ENCODE assay signal across 8 cellular contexts in genomic region chr3:180989291-180990163, GRCh38. TPM values are rescaled to one million over a fixed set of nuclear protein-coding genes. Genes with fewer than 3 reads are reported as not detected.
A peak's percentile ranks its signal among the peaks of the same experiment; 100 is the strongest.
DNase-seq lines count a peak whose midpoint lies in the region; ATAC-seq and TF ChIP-seq lines count a peak whose summit lies in the region.

DNAJC19 (minus strand) TSS chr3:180989736; CDS start chr3:180989602, 134 bp downstream.

- no peaks in the 10 kb centered on the region for H4K20me1 ChIP-seq in PC-3 (ENCODE audit: low read length)

- TF ChIP-seq CTCF in PC-3 (conservative IDR thresholded peaks at IDR 0.05; ENCODE audit: low read depth, low read length) (no peak), mucosa of descending colon (IDR thresholded peaks at IDR 0.05) (no peak)

- H2AFZ ChIP-seq in PC-3 (ENCODE audit: low read length) = peak within 1 kb of the TSS; percentile 97

- peak; percentile 97 for ATAC-seq in GM21576 (IDR thresholded peaks at IDR 0.05; ENCODE audit: unreplicated experiment)
- ATAC-seq in PC-3 = peak; percentile 95
- ATAC-seq in mucosa of descending colon = peak; percentile 100

- CTCF ChIA-PET in PC-3 (lab: Charles Lee) = interaction anchor here (0.7 kb wide), 1 partner anchor 14 kb away, joined by 8 read pairs; no protein-coding TSS in a partner anchor

- TF ChIP-seq EP300 in Ishikawa (IDR thresholded peaks at IDR 0.05; ENCODE audit: borderline replicate concordance) = no peak

- intact Hi-C loops in PC-3 (cut with micrococcal nuclease) (loop anchor here (5.0 to 10.0 kb wide), 4 partner anchors 77 to 295 kb away; partner anchors contain the start of gene FXR1), mucosa of descending colon (cut with DNase I, micrococcal nuclease) (no loop called here)

- H3K27ac ChIP-seq in PC-3 (ENCODE audit: low read length) = peak within 1 kb of the TSS; percentile 37
- peak within 1 kb of the TSS; percentile 74 for H3K27ac ChIP-seq in epithelial cell of prostate

- peak within 1 kb of the TSS; percentile 84 for H3K9ac ChIP-seq in PC-3 (ENCODE audit: low read length)

- no peak; the same call in 1 of the 2 replicates for TF ChIP-seq RAD21 in Ishikawa (IDR thresholded peaks at IDR 0.05; ENCODE audit: low read depth)

- H3F3A ChIP-seq in PC-3 (ENCODE audit: low read length, unreplicated experiment) = no peaks in the 10 kb centered on the region

- peak within 1 kb of the TSS; percentile 88 for H3K4me2 ChIP-seq in PC-3 (ENCODE audit: low read length)

- peaks cover 20% of the 10 kb centered on the region for H3K79me2 ChIP-seq in PC-3 (ENCODE audit: low read length)

- peak within 1 kb of the TSS; percentile 81 for H3K4me3 ChIP-seq in PC-3 (ENCODE audit: low read length)
- peak within 1 kb of the TSS; percentile 83 for H3K4me3 ChIP-seq in mucosa of descending colon

- H3K27me3 ChIP-seq in PC-3 (ENCODE audit: low read length) = 0 out of 2 replicates have a peak, but pooled peaks cover 12% of the 10 kb centered on the region

- peaks cover 11% of the 10 kb centered on the region; the same call in 1 of the 2 replicates for H3K36me3 ChIP-seq in PC-3 (ENCODE audit: low read depth, low read length)
- no peaks in the 10 kb centered on the region for H3K36me3 ChIP-seq in mucosa of descending colon (ENCODE audit: low read depth)

- no peaks in the 10 kb centered on the region for H3K9me3 ChIP-seq in PC-3 (ENCODE audit: low read length)
- H3K9me3 ChIP-seq in mucosa of descending colon = no peaks in the 10 kb centered on the region

- no peaks in the 10 kb centered on the region for H3K9me2 ChIP-seq in PC-3 (replicated peaks; ENCODE audit: low read length)

- TSS peak; percentile 71 for BruUV-seq in PC-3 (replicated peaks; lab: Mats Ljungman, UMichigan)

- H3K4me1 ChIP-seq in PC-3 (ENCODE audit: insufficient read depth, low read length) (peaks cover 11% of the 10 kb centered on the region; the same call in 1 of the 2 replicates), mucosa of descending colon (ENCODE audit: low read depth) (peaks cover 11% of the 10 kb centered on the region)

- DNase-seq in DMS114 treated with DMSO at 0.1 percent for 48 hours (lab: John Stamatoyannopoulos, UW; ENCODE audit: unreplicated experiment) (peak; percentile 98), PC-3 (peak; percentile 98), activated T-cell treated with anti-CD3 and anti-CD28 coated beads for 48 hours (ENCODE audit: low read depth) (peak; percentile 81), epithelial cell of prostate (ENCODE audit: low read depth, low spot score) (peak; percentile 92), mucosa of descending colon (peak; percentile 92 to 96 (median 94))
- DNase-seq in stimulated activated CD8-positive, alpha-beta memory T cell treated with anti-CD3 and anti-CD28 coated beads, Interleukin-4, amount 100 ng/mL, for 24 hours (ENCODE audit: low read depth) = peak; percentile 84

- POLR2A ChIA-PET in PC-3 (lab: Charles Lee; ENCODE audit: unreplicated experiment) = no interaction called here

TF ChIP-seq in Ishikawa, 13 proteins besides CTCF, POLR2A, EP300 and RAD21:
- TF ChIP-seq EGR1 (IDR thresholded peaks at IDR 0.05) (no peak), USF1 (IDR thresholded peaks at IDR 0.05) (peak; percentile 50; the same call in 1 of the 2 replicates), TAF1 (IDR thresholded peaks at IDR 0.05; ENCODE audit: low read depth) (peak; percentile 99), NFIC (IDR thresholded peaks at IDR 0.05) (peak; percentile 44), TCF12 (IDR thresholded peaks at IDR 0.05; ENCODE audit: low read depth) (peak; percentile 80), TEAD4 (IDR thresholded peaks at IDR 0.05) (peak; percentile 34; the same call in 1 of the 2 replicates), ZBTB7A (IDR thresholded peaks at IDR 0.05; ENCODE audit: low read depth) (no peak), FOXM1 (IDR thresholded peaks at IDR 0.05; ENCODE audit: borderline replicate concordance, low read depth) (no peak), CEBPB (IDR thresholded peaks at IDR 0.05) (no peak), REST (IDR thresholded peaks at IDR 0.05; ENCODE audit: low read depth) (no peak), CREB1 (IDR thresholded peaks at IDR 0.05; ENCODE audit: low read depth) (peak; percentile 60), YY1 (IDR thresholded peaks at IDR 0.05; ENCODE audit: low read depth) (peak; percentile 82), MAX (IDR thresholded peaks at IDR 0.05) (peak; percentile 92)

RNA-seq across cellular contexts. Expression of gene DNAJC19, which starts in this region (rescaled TPM):
- total RNA-seq in PC-3 (2014; rRNA removed) (34.2 and 41.5 TPM in 2 replicates), mucosa of descending colon (10 to 100 TPM; 28.1 to 42.0 (median 33.7) TPM)

Comparison
In these comparisons a context has a peak if more than half of its experiments do, and no peak if none do; other contexts are left out.
1. Peak in every context shown above with its lines: DNase-seq, ATAC-seq, H3K4me3 ChIP-seq and H3K27ac ChIP-seq.